ENCODE assay signal across 1 cellular context in the genomic region with DNA sequence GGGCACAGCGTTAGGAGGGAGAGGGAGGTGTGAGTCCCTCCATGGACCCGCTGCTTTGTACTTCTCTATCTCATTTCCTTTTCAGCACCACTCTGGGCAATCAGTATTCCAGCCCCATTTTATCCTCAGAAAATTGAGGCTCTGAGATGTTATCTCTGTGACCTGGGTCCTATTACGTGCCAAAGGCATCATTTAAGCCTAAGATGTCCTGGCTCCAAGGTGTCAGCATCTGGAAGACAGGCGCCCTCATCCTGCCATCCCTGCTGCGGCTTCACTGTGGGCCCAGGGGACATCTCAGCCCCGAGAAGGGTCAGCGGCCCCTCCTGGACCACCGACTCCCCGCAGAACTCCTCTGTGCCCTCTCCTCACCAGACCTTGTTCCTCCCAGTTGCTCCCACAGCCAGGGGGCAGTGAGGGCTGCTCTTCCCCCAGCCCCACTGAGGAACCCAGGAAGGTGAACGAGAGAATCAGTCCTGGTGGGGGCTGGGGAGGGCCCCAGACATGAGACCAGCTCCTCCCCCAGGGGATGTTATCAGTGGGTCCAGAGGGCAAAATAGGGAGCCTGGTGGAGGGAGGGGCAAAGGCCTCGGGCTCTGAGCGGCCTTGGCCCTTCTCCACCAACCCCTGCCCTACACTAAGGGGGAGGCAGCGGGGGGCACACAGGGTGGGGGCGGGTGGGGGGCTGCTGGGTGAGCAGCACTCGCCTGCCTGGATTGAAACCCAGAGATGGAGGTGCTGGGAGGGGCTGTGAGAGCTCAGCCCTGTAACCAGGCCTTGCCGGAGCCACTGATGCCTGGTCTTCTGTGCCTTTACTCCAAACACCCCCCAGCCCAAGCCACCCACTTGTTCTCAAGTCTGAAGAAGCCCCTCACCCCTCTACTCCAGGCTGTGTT.
A peak's percentile ranks its signal among the peaks of the same experiment; 100 is the strongest.
TF ChIP-seq lines count a peak whose summit lies in the region.

No MANE protein-coding gene starts in this region.

TF ChIP-seq in HepG2, 621 proteins besides CTCF, POLR2A, EP300 and RAD21 (continued from another document and continues in another):
- TF ChIP-seq ZNF878 (CRISPR knock-in tag; IDR thresholded peaks at IDR 0.05) (0 out of 2 replicates have a peak, but pooled peaks have one; percentile 73), GTF2F1 (IDR thresholded peaks at IDR 0.05; ENCODE audit: low read length) (no peak), NFKB2 (CRISPR knock-in tag; IDR thresholded peaks at IDR 0.05; ENCODE audit: borderline replicate concordance) (peak; percentile 50; the same call in 1 of the 2 replicates), MBD4 (IDR thresholded peaks at IDR 0.05; ENCODE audit: borderline replicate concordance, low read length) (no peak), FOXK1 (CRISPR knock-in tag; IDR thresholded peaks at IDR 0.05; ENCODE audit: borderline replicate concordance, low read depth) (peak; percentile 63; the same call in 1 of the 2 replicates), SOX13 (IDR thresholded peaks at IDR 0.05) (peak; percentile 51; the same call in 1 of the 2 replicates), SOX13 (CRISPR knock-in tag; conservative IDR thresholded peaks at IDR 0.05 in 1 of 2, IDR thresholded peaks at IDR 0.05 in 1 of 2) (peak in 1 of 2 experiments; percentile 87; a peak in 2 of 4 replicates), FOXO1 (CRISPR knock-in tag; IDR thresholded peaks at IDR 0.05) (peak; percentile 83), ADNP (CRISPR knock-in tag; IDR thresholded peaks at IDR 0.05) (peak; percentile 38; the same call in 1 of the 2 replicates), SMAD3 (CRISPR knock-in tag; IDR thresholded peaks at IDR 0.05) (no peak), GLI4 (CRISPR knock-in tag; IDR thresholded peaks at IDR 0.05; ENCODE audit: borderline replicate concordance) (no peak), ZNF841 (CRISPR knock-in tag; IDR thresholded peaks at IDR 0.05; ENCODE audit: borderline replicate concordance) (no peak), MZF1 (CRISPR knock-in tag; IDR thresholded peaks at IDR 0.05; ENCODE audit: borderline replicate concordance) (no peak), ZMYM4 (CRISPR knock-in tag; IDR thresholded peaks at IDR 0.05) (peak; percentile 61), ZNF263 (CRISPR knock-in tag; IDR thresholded peaks at IDR 0.05) (peak; percentile 53), ZNF138 (CRISPR knock-in tag; IDR thresholded peaks at IDR 0.05; ENCODE audit: low read depth) (no peak), ZNF703 (CRISPR knock-in tag; IDR thresholded peaks at IDR 0.05; ENCODE audit: borderline replicate concordance) (no peak), ZSCAN12 (CRISPR knock-in tag; IDR thresholded peaks at IDR 0.05) (no peak), ZNF549 (CRISPR knock-in tag; IDR thresholded peaks at IDR 0.05) (no peak), ZFP90 (CRISPR knock-in tag; IDR thresholded peaks at IDR 0.05; ENCODE audit: borderline replicate concordance) (peak; percentile 32), ZNF629 (CRISPR knock-in tag; conservative IDR thresholded peaks at IDR 0.05) (peak; percentile 48; the same call in 1 of the 2 replicates), CBX5 (CRISPR knock-in tag; IDR thresholded peaks at IDR 0.05; ENCODE audit: borderline replicate concordance) (peak; percentile 57; the same call in 1 of the 2 replicates), ZNF101 (CRISPR knock-in tag; IDR thresholded peaks at IDR 0.05; ENCODE audit: borderline replicate concordance, low read depth) (no peak), NAIF1 (CRISPR knock-in tag; IDR thresholded peaks at IDR 0.05; ENCODE audit: borderline replicate concordance) (0 out of 2 replicates have a peak, but pooled peaks have one; percentile 36), CREM (IDR thresholded peaks at IDR 0.05) (peak; percentile 69; the same call in 1 of the 2 replicates), CREM (CRISPR knock-in tag; IDR thresholded peaks at IDR 0.05) (no peak), SP4 (CRISPR knock-in tag; IDR thresholded peaks at IDR 0.05) (peak; percentile 45; the same call in 1 of the 2 replicates), GPN1 (CRISPR knock-in tag; IDR thresholded peaks at IDR 0.05; ENCODE audit: borderline replicate concordance) (no peak), ZNF264 (CRISPR knock-in tag; IDR thresholded peaks at IDR 0.05) (peak; percentile 76), HNF4A (CRISPR knock-in tag; IDR thresholded peaks at IDR 0.05) (peak; percentile 97), POLR2G (IDR thresholded peaks at IDR 0.05; ENCODE audit: low read depth, low read length) (peak; percentile 69), DNMT3B (CRISPR knock-in tag; conservative IDR thresholded peaks at IDR 0.05) (0 out of 2 replicates have a peak, but pooled peaks have one; percentile 55)
- TF ChIP-seq, protein P1, sequence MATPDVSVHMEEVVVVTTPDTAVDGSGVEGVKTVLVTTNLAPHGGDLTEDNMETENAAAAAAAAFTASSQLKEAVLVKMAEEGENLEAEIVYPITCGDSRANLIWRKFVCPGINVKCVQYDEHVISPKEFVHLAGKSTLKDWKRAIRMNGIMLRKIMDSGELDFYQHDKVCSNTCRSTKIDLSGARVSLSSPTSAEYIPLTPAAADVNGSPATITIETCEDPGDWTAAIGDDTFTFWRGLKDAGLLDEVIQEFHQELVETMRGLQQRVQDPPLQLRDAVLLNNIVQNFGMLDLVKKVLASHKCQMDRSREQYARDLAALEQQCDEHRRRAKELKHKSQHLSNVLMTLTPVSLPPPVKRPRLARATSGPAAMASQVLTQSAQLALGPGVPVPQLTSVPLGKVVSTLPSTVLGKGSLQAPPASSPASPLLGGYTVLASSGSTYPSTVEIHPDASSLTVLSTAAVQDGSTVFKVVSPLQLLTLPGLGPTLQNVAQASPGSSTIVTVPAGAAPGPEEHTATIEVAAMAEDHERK (CRISPR knock-in tag; IDR thresholded peaks at IDR 0.05; ENCODE audit: low read depth) = no peak
- TF ChIP-seq, protein P2, sequence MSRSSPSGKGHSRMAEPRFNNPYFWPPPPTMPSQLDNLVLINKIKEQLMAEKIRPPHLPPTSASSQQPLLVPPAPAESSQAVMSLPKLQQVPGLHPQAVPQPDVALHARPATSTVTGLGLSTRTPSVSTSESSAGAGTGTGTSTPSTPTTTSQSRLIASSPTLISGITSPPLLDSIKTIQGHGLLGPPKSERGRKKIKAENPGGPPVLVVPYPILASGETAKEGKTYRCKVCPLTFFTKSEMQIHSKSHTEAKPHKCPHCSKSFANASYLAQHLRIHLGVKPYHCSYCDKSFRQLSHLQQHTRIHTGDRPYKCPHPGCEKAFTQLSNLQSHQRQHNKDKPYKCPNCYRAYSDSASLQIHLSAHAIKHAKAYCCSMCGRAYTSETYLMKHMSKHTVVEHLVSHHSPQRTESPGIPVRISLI (CRISPR knock-in tag; IDR thresholded peaks at IDR 0.05; ENCODE audit: borderline replicate concordance) = no peak
- TF ChIP-seq, protein P3, sequence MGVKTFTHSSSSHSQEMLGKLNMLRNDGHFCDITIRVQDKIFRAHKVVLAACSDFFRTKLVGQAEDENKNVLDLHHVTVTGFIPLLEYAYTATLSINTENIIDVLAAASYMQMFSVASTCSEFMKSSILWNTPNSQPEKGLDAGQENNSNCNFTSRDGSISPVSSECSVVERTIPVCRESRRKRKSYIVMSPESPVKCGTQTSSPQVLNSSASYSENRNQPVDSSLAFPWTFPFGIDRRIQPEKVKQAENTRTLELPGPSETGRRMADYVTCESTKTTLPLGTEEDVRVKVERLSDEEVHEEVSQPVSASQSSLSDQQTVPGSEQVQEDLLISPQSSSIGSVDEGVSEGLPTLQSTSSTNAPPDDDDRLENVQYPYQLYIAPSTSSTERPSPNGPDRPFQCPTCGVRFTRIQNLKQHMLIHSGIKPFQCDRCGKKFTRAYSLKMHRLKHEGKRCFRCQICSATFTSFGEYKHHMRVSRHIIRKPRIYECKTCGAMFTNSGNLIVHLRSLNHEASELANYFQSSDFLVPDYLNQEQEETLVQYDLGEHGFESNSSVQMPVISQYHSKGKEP (CRISPR knock-in tag; IDR thresholded peaks at IDR 0.05) = no peak
- TF ChIP-seq, protein P4, sequence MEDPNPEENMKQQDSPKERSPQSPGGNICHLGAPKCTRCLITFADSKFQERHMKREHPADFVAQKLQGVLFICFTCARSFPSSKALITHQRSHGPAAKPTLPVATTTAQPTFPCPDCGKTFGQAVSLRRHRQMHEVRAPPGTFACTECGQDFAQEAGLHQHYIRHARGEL (CRISPR knock-in tag; IDR thresholded peaks at IDR 0.05) = no peak
- TF ChIP-seq, protein P5, sequence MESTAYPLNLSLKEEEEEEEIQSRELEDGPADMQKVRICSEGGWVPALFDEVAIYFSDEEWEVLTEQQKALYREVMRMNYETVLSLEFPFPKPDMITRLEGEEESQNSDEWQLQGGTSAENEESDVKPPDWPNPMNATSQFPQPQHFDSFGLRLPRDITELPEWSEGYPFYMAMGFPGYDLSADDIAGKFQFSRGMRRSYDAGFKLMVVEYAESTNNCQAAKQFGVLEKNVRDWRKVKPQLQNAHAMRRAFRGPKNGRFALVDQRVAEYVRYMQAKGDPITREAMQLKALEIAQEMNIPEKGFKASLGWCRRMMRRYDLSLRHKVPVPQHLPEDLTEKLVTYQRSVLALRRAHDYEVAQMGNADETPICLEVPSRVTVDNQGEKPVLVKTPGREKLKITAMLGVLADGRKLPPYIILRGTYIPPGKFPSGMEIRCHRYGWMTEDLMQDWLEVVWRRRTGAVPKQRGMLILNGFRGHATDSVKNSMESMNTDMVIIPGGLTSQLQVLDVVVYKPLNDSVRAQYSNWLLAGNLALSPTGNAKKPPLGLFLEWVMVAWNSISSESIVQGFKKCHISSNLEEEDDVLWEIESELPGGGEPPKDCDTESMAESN (CRISPR knock-in tag; conservative IDR thresholded peaks at IDR 0.05) = 0 out of 2 replicates have a peak, but pooled peaks have one; percentile 17
- TF ChIP-seq, protein P6, sequence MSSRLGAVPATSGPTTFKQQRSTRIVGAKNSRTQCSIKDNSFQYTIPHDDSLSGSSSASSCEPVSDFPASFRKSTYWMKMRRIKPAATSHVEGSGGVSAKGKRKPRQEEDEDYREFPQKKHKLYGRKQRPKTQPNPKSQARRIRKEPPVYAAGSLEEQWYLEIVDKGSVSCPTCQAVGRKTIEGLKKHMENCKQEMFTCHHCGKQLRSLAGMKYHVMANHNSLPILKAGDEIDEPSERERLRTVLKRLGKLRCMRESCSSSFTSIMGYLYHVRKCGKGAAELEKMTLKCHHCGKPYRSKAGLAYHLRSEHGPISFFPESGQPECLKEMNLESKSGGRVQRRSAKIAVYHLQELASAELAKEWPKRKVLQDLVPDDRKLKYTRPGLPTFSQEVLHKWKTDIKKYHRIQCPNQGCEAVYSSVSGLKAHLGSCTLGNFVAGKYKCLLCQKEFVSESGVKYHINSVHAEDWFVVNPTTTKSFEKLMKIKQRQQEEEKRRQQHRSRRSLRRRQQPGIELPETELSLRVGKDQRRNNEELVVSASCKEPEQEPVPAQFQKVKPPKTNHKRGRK (CRISPR knock-in tag; IDR thresholded peaks at IDR 0.05) = no peak
- TF ChIP-seq, protein P7, sequence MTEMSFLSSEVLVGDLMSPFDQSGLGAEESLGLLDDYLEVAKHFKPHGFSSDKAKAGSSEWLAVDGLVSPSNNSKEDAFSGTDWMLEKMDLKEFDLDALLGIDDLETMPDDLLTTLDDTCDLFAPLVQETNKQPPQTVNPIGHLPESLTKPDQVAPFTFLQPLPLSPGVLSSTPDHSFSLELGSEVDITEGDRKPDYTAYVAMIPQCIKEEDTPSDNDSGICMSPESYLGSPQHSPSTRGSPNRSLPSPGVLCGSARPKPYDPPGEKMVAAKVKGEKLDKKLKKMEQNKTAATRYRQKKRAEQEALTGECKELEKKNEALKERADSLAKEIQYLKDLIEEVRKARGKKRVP (CRISPR knock-in tag; IDR thresholded peaks at IDR 0.05) = 0 out of 4 replicates have a peak, but pooled peaks of 1 of the 2 experiments have one; percentile 27
- TF ChIP-seq, protein P8, sequence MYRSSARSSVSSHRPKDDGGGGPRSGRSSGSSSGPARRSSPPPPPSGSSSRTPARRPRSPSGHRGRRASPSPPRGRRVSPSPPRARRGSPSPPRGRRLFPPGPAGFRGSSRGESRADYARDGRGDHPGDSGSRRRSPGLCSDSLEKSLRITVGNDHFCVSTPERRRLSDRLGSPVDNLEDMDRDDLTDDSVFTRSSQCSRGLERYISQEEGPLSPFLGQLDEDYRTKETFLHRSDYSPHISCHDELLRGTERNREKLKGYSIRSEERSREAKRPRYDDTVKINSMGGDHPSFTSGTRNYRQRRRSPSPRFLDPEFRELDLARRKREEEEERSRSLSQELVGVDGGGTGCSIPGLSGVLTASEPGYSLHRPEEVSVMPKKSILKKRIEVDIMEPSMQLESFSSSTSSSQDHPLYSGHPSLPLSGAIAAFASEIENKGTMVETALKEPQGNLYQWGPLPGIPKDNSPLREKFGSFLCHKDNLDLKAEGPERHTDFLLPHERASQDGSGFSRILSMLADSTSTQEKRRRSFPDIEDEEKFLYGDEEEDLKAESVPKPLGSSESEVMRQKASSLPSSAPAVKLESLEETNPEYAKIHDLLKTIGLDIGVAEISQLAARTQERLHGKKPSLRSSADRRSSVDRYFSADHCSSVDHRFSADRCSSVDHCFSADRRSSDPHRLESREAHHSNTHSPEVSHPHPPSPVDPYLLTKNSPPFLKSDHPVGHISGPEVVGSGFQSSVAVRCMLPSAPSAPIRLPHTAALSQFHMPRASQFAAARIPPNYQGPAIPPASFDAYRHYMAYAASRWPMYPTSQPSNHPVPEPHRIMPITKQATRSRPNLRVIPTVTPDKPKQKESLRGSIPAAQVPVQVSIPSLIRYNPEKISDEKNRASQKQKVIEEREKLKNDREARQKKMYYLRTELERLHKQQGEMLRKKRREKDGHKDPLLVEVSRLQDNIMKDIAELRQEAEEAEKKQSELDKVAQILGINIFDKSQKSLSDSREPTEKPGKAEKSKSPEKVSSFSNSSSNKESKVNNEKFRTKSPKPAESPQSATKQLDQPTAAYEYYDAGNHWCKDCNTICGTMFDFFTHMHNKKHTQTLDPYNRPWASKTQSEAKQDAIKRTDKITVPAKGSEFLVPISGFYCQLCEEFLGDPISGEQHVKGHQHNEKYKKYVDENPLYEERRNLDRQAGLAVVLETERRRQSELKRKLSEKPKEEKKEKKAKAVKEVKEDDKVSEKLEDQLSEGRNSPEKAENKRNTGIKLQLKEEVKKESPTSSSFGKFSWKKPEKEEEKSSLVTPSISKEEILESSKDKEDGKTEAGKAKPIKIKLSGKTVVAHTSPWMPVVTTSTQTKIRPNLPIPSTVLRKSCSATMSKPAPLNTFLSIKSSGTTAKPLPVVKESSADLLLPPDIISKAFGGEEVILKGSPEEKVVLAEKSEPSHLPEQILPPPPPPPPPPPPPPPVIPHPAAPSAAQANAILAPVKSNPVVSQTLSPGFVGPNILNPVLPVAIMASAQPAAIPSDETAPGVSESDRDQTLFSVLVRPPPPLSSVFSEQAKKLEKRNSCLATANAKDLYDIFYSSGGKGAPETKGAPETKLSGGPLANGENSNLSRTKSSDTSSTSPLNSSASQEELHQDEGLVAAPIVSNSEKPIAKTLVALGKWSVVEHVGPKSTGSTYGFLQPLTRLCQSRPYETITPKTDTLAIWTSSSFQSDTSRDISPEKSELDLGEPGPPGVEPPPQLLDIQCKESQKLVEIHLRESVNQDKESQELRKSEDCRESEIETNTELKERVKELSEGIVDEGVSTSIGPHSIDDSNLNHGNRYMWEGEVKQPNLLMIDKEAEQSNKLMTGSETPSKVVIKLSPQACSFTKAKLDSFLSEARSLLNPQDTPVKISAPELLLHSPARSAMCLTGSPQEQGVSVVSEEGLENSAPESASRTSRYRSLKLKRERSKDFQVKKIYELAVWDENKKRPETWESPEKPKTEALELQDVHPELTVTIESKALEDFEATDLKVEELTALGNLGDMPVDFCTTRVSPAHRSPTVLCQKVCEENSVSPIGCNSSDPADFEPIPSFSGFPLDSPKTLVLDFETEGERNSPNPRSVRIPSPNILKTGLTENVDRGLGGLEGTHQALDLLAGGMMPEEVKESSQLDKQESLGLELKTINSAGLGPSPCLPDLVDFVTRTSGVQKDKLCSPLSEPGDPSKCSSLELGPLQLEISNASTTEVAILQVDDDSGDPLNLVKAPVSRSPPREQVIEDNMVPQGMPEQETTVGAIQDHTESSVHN (CRISPR knock-in tag; IDR thresholded peaks at IDR 0.05) = 0 out of 2 replicates have a peak, but pooled peaks have one; percentile 65
- TF ChIP-seq, protein P9, sequence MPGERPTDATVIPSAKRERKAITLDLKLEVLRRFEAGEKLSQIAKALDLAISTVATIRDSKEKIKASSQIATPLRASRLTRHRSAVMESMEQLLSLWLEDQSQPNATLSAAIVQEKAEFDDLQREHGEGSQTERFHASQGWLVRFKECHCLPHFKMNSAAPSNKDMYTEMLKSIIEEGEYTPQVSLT (CRISPR knock-in tag; IDR thresholded peaks at IDR 0.05; ENCODE audit: borderline replicate concordance, low read depth) = no peak
